Comparison of ENCODE assay signal across 9 cellular contexts in genomic region chr7:19442016-19442785, GRCh38.
DNase-seq lines count a peak whose midpoint lies in the region; ATAC-seq, FAIRE-seq and TF ChIP-seq lines count a peak whose summit lies in the region.
"Had no signal": no experiment of that assay in that cellular context is flagged by ENCODE, and none has a peak within 500 bp of the region (broad histone marks: within the 10 kb centered on the region; RNA-seq: fewer than 3 reads in every experiment).

No MANE protein-coding gene starts in this region.

- no peak overlapping the region for H3K27ac ChIP-seq in astrocyte (ENCODE audit: low read depth, low read length)
- no peak overlapping the region for H3K27ac ChIP-seq in osteoblast (ENCODE audit: low read depth, low read length)

- peak; percentile 88 for FAIRE-seq in astrocyte (lab: Jason Lieb, UNC)

- no peak overlapping the region for H3K27ac Mint-ChIP-seq in astrocyte (ENCODE audit: unreplicated experiment)
- H3K27ac Mint-ChIP-seq in naive thymus-derived CD8-positive, alpha-beta T cell: no peak overlapping the region
- H3K27ac Mint-ChIP-seq in activated CD4-positive, alpha-beta T cell treated with anti-CD3 and anti-CD28 coated beads, Interleukin-2, amount 10 ng/mL, durations not matched to agents 7 days and 5 days: no peak overlapping the region
- H3K27ac Mint-ChIP-seq: T-helper 1 cell treated with Interleukin-12 subunit alpha and Interleukin-12 subunit beta and Interleukin-4 antibody, amounts not matched to agents 30 μg/mL and 1 μg/mL, for 36 hours had no signal

- no peak overlapping the region for H3K9ac ChIP-seq in astrocyte (ENCODE audit: low read length)

- DNase-seq in MG63 (peak; percentile 5), astrocyte (ENCODE audit: low read depth) (peak; percentile 34), osteoblast (ENCODE audit: insufficient read length, low spot score, missing footprints) (peak; percentile 78), NK-92 (lab: John Stamatoyannopoulos, UW; ENCODE audit: unreplicated experiment) (no peak)
- DNase-seq in naive thymus-derived CD8-positive, alpha-beta T cell: no peak
- DNase-seq in activated CD4-positive, alpha-beta T cell treated with anti-CD3 and anti-CD28 coated beads, Interleukin-2, amount 10 ng/mL, durations not matched to agents 7 days and 5 days: no peak

- no peaks in the 10 kb centered on the region for H3K27me3 Mint-ChIP-seq in astrocyte (ENCODE audit: low read depth, unreplicated experiment)
- H3K27me3 Mint-ChIP-seq in naive thymus-derived CD8-positive, alpha-beta T cell: no peaks in the 10 kb centered on the region
- no peaks in the 10 kb centered on the region for H3K27me3 Mint-ChIP-seq in activated CD4-positive, alpha-beta T cell treated with anti-CD3 and anti-CD28 coated beads, Interleukin-2, amount 10 ng/mL, durations not matched to agents 7 days and 5 days

- no peak overlapping the region for H2AFZ ChIP-seq in astrocyte (ENCODE audit: low read depth, low read length)
- peak overlapping the region; percentile 3 for H2AFZ ChIP-seq in osteoblast (ENCODE audit: low read length)

- H3K4me3 ChIP-seq in MG63: no peak overlapping the region
- H3K4me3 ChIP-seq in astrocyte (ENCODE audit: insufficient read depth, low read depth, low read length): no peak overlapping the region
- H3K4me3 ChIP-seq in osteoblast (ENCODE audit: insufficient read depth, low read length): no peak overlapping the region

- peak; percentile 61 for ATAC-seq in GM18867 (IDR thresholded peaks at IDR 0.05; ENCODE audit: unreplicated experiment)
- no peak for ATAC-seq in naive thymus-derived CD8-positive, alpha-beta T cell
- no peak for ATAC-seq in GM21526 (IDR thresholded peaks at IDR 0.05; ENCODE audit: low FRiP score, unreplicated experiment)

- no peaks in the 10 kb centered on the region for H3K36me3 ChIP-seq in MG63
- H3K36me3 ChIP-seq in astrocyte (ENCODE audit: insufficient read depth, low read length): no peaks in the 10 kb centered on the region
- no peaks in the 10 kb centered on the region for H3K36me3 ChIP-seq in osteoblast (ENCODE audit: insufficient read depth, low read length)

- H3K4me1 Mint-ChIP-seq in astrocyte (ENCODE audit: low read depth, unreplicated experiment): no peaks in the 10 kb centered on the region
- H3K4me1 Mint-ChIP-seq in naive thymus-derived CD8-positive, alpha-beta T cell: no peaks in the 10 kb centered on the region
- H3K4me1 Mint-ChIP-seq in activated CD4-positive, alpha-beta T cell treated with anti-CD3 and anti-CD28 coated beads, Interleukin-2, amount 10 ng/mL, durations not matched to agents 7 days and 5 days: no peaks in the 10 kb centered on the region

- TF ChIP-seq CTCF in astrocyte (IDR thresholded peaks at IDR 0.05; ENCODE audit: insufficient read depth, low read depth, low read length) (peak; percentile 59), osteoblast (IDR thresholded peaks at IDR 0.05; ENCODE audit: extremely low read depth, low read depth, low read length) (peak; percentile 81)

- POLR2A ChIA-PET in naive thymus-derived CD8-positive, alpha-beta T cell (lab: Charles Lee): no interaction called here
- POLR2A ChIA-PET in activated CD4-positive, alpha-beta T cell treated with anti-CD3 and anti-CD28 coated beads, Interleukin-2, amount 10 ng/mL, durations not matched to agents 7 days and 5 days (lab: Charles Lee): no interaction called here

- H3K79me2 ChIP-seq in astrocyte (ENCODE audit: insufficient read depth, low read length) (no peaks in the 10 kb centered on the region), osteoblast (ENCODE audit: insufficient read depth, low read length) (no peaks in the 10 kb centered on the region)

- H3K36me3 Mint-ChIP-seq in astrocyte (ENCODE audit: low read depth, unreplicated experiment): no peaks in the 10 kb centered on the region
- no peaks in the 10 kb centered on the region for H3K36me3 Mint-ChIP-seq in naive thymus-derived CD8-positive, alpha-beta T cell
- H3K36me3 Mint-ChIP-seq in activated CD4-positive, alpha-beta T cell treated with anti-CD3 and anti-CD28 coated beads, Interleukin-2, amount 10 ng/mL, durations not matched to agents 7 days and 5 days (ENCODE audit: low read depth): no peaks in the 10 kb centered on the region

- no peaks in the 10 kb centered on the region for H3K27me3 ChIP-seq in MG63
- no peaks in the 10 kb centered on the region for H3K27me3 ChIP-seq in astrocyte (ENCODE audit: insufficient read depth, low read length)
- H3K27me3 ChIP-seq in osteoblast (ENCODE audit: insufficient read depth, low read length): no peaks in the 10 kb centered on the region

- no peaks in the 10 kb centered on the region for H4K20me1 ChIP-seq in astrocyte (ENCODE audit: insufficient read depth, low read length)
- H4K20me1 ChIP-seq in osteoblast (ENCODE audit: insufficient read depth, low read length): no peaks in the 10 kb centered on the region

- H3K4me3 Mint-ChIP-seq in astrocyte (ENCODE audit: unreplicated experiment): no peak overlapping the region
- H3K4me3 Mint-ChIP-seq in naive thymus-derived CD8-positive, alpha-beta T cell: no peak overlapping the region
- no peak overlapping the region for H3K4me3 Mint-ChIP-seq in activated CD4-positive, alpha-beta T cell treated with anti-CD3 and anti-CD28 coated beads, Interleukin-2, amount 10 ng/mL, durations not matched to agents 7 days and 5 days
- H3K4me3 Mint-ChIP-seq: T-helper 1 cell treated with Interleukin-12 subunit alpha and Interleukin-12 subunit beta and Interleukin-4 antibody, amounts not matched to agents 30 μg/mL and 1 μg/mL, for 36 hours had no signal

- CTCF ChIA-PET in activated CD4-positive, alpha-beta T cell treated with anti-CD3 and anti-CD28 coated beads, Interleukin-2, amount 10 ng/mL, durations not matched to agents 7 days and 5 days (lab: Charles Lee): no interaction called here

- H3K4me2 ChIP-seq in astrocyte (ENCODE audit: low read length) (no peak overlapping the region), osteoblast (ENCODE audit: insufficient read depth, low read length) (no peak overlapping the region)

- no peaks in the 10 kb centered on the region for H3K9me3 ChIP-seq in MG63
- no peaks in the 10 kb centered on the region for H3K9me3 ChIP-seq in astrocyte (ENCODE audit: insufficient read depth, low read depth, low read length)
- H3K9me3 ChIP-seq in osteoblast (ENCODE audit: low read depth, low read length): no peaks in the 10 kb centered on the region

- H3K4me1 ChIP-seq in astrocyte (ENCODE audit: insufficient read depth, low read length) (no peaks in the 10 kb centered on the region), osteoblast (ENCODE audit: insufficient read depth, low read length) (no peaks in the 10 kb centered on the region)

- H3K9me3 Mint-ChIP-seq in astrocyte (ENCODE audit: unreplicated experiment): no peaks in the 10 kb centered on the region
- H3K9me3 Mint-ChIP-seq in naive thymus-derived CD8-positive, alpha-beta T cell: peaks cover 0 to 4% (median 0%) of the 10 kb centered on the region in 9 donors
- no peaks in the 10 kb centered on the region for H3K9me3 Mint-ChIP-seq in activated CD4-positive, alpha-beta T cell treated with anti-CD3 and anti-CD28 coated beads, Interleukin-2, amount 10 ng/mL, durations not matched to agents 7 days and 5 days
- H3K9me3 Mint-ChIP-seq: T-helper 1 cell treated with Interleukin-12 subunit alpha and Interleukin-12 subunit beta and Interleukin-4 antibody, amounts not matched to agents 30 μg/mL and 1 μg/mL, for 36 hours had no signal

Comparison
In these comparisons a context has a peak if more than half of its experiments do, and no peak if none do; other contexts are left out.
1. DNase-seq: peak in MG63 (single experiment), astrocyte (single experiment) and osteoblast (single experiment); none in NK-92 (single experiment), naive thymus-derived CD8-positive, alpha-beta T cell (0 of 10) and activated CD4-positive, alpha-beta T cell treated with anti-CD3 and anti-CD28 coated beads, Interleukin-2, amount 10 ng/mL, durations not matched to agents 7 days and 5 days (single experiment).